ENCODE assay signal across 8 cellular contexts in genomic region chr14:35821546-35822411, GRCh38. TPM values are rescaled to one million over a fixed set of nuclear protein-coding genes. Genes with fewer than 3 reads are reported as not detected.
A peak's percentile ranks its signal among the peaks of the same experiment; 100 is the strongest.
DNase-seq lines count a peak whose midpoint lies in the region; ATAC-seq, FAIRE-seq and TF ChIP-seq lines count a peak whose summit lies in the region.

No MANE protein-coding gene starts in this region.

- DNase-seq in NCI-H510A treated with DMSO at 0.1 percent for 48 hours (lab: John Stamatoyannopoulos, UW) (peak; percentile 34), NCI-H510A (lab: John Stamatoyannopoulos, UW) (no peak), kidney (no peak), posterior cingulate gyrus (no peak)

- H2AFZ ChIP-seq in KMS-11 (ENCODE audit: low read depth), result no peak overlapping the region

- no peaks in the 10 kb centered on the region for H3K27me3 ChIP-seq in KMS-11 (ENCODE audit: insufficient read depth, low read depth)

- no peaks in the 10 kb centered on the region for H3K4me1 ChIP-seq in KMS-11 (ENCODE audit: low read depth, poor library complexity, severe bottlenecking)
- no peaks in the 10 kb centered on the region for H3K4me1 ChIP-seq in kidney (ENCODE audit: control insufficient read depth in 1 of 2, insufficient read depth in 1 of 2, low read depth in 1 of 2, low read length in 2 of 2)

- H3K36me3 ChIP-seq in KMS-11 (ENCODE audit: insufficient read depth) (no peaks in the 10 kb centered on the region), kidney (ENCODE audit: control insufficient read depth in 1 of 2, insufficient read depth in 2 of 2, low read length in 2 of 2) (no peaks in the 10 kb centered on the region)

- ATAC-seq in GM19023 (IDR thresholded peaks at IDR 0.05; ENCODE audit: unreplicated experiment) (no peak), GM18868 (IDR thresholded peaks at IDR 0.05; ENCODE audit: unreplicated experiment) (no peak)

- H3K79me2 ChIP-seq in KMS-11 (ENCODE audit: insufficient read depth, low read depth), result no peaks in the 10 kb centered on the region

- intact Hi-C loops in kidney (cut with DNase I) (no loop called here), posterior cingulate gyrus (cut with DNase I) (no loop called here)

- H3K4me3 ChIP-seq in KMS-11 (IDR thresholded peaks at IDR 0.05; ENCODE audit: insufficient read depth, low read depth, low read length), result no peak overlapping the region
- no peak overlapping the region for H3K4me3 ChIP-seq in WI38 (ENCODE audit: low read depth, low read length)
- H3K4me3 ChIP-seq in kidney (ENCODE audit: low read length in 2 of 2), result no peak overlapping the region

- FAIRE-seq in kidney (lab: Jason Lieb, UNC), result no peak

- no peaks in the 10 kb centered on the region for H4K20me1 ChIP-seq in KMS-11 (ENCODE audit: insufficient read depth)

- TF ChIP-seq CTCF in KMS-11 (conservative IDR thresholded peaks at IDR 0.05; ENCODE audit: low read depth, low read length) (peak; percentile 75), WI38 (IDR thresholded peaks at IDR 0.05; ENCODE audit: low read depth, low read length) (peak; percentile 76), kidney (IDR thresholded peaks at IDR 0.05; ENCODE audit: borderline replicate concordance, extremely low read depth, insufficient read depth) (peak; percentile 53)

- H3K27ac ChIP-seq in KMS-11 (no peak overlapping the region), kidney (ENCODE audit: low read depth in 2 of 2, low read length in 2 of 2) (no peak overlapping the region)

- H3K9ac ChIP-seq in KMS-11, result no peak overlapping the region
- H3K9ac ChIP-seq in kidney (ENCODE audit: low read length in 2 of 2), result no peak overlapping the region

- no peaks in the 10 kb centered on the region for H3K9me3 ChIP-seq in kidney (ENCODE audit: control insufficient read depth in 1 of 2, low read length in 2 of 2)

- H3K4me2 ChIP-seq in KMS-11, result no peak overlapping the region

RNA-seq across cellular contexts. Expression of gene BRMS1L, which starts 4.4 kb away (rescaled TPM):
- total RNA-seq in kidney, result 7.3 TPM
- polyA plus RNA-seq in kidney (ENCODE audit: insufficient read depth, low read depth, low replicate concordance), result 9.0 TPM

RNA-seq across cellular contexts. Expression of gene RALGAPA1, which starts 12.7 kb away (rescaled TPM):
- total RNA-seq in kidney, result 78.7 TPM
- polyA plus RNA-seq in kidney (ENCODE audit: insufficient read depth, low read depth, low replicate concordance), result 13.3 TPM
